ENCODE assay signal across 9 cellular contexts in genomic region chr6:118580585-118581419, GRCh38. TPM values are rescaled to one million over a fixed set of nuclear protein-coding genes. Genes with fewer than 3 reads are reported as not detected.
A peak's percentile ranks its signal among the peaks of the same experiment; 100 is the strongest.
DNase-seq lines count a peak whose midpoint lies in the region; ATAC-seq, FAIRE-seq and TF ChIP-seq lines count a peak whose summit lies in the region.
"Had no signal": no experiment of that assay in that cellular context is flagged by ENCODE, and none has a peak within 500 bp of the region (broad histone marks: within the 10 kb centered on the region; RNA-seq: fewer than 3 reads in every experiment).

No MANE protein-coding gene starts in this region.

- no peaks in the 10 kb centered on the region for H3K27me3 ChIP-seq in AG04450 (ENCODE audit: control insufficient read depth, insufficient read depth, low read length)
- no peaks in the 10 kb centered on the region for H3K27me3 ChIP-seq in IMR-90 (ENCODE audit: control insufficient read depth, insufficient read depth, low read length)

- no peak overlapping the region for H3K23ac ChIP-seq in IMR-90 (ENCODE audit: low read depth, low read length)

- H3K4me1 ChIP-seq in IMR-90 (ENCODE audit: control insufficient read depth, insufficient read depth, low read length): peaks cover 8% of the 10 kb centered on the region

- peak; percentile 80 for TF ChIP-seq RAD21 in IMR-90 (IDR thresholded peaks at IDR 0.05; ENCODE audit: low read length)

- H2AK5ac ChIP-seq in IMR-90 (ENCODE audit: low read depth, low read length): no peak overlapping the region

- no peak overlapping the region for H2BK20ac ChIP-seq in IMR-90 (ENCODE audit: low read depth, low read length)

- H3K4ac ChIP-seq in IMR-90 (ENCODE audit: low read depth, low read length): no peak overlapping the region

- POLR2A ChIA-PET in AG04450 (lab: Yijun Ruan, JAX): no interaction called here
- POLR2A ChIA-PET in IMR-90 (lab: Charles Lee; ENCODE audit: unreplicated experiment): no interaction called here

- H3K9ac ChIP-seq in IMR-90 (ENCODE audit: low read depth, low read length): no peak overlapping the region

- no peaks in the 10 kb centered on the region for H3K9me1 ChIP-seq in IMR-90 (ENCODE audit: insufficient read depth, low read length)

- H3K18ac ChIP-seq in IMR-90 (ENCODE audit: low read depth, low read length): no peak overlapping the region

- in situ Hi-C loops in IMR-90 (cut with MboI; ENCODE audit: low sequenced_read_pairs): no loop called here

- no peak for TF ChIP-seq POLR2A in IMR-90 (IDR thresholded peaks at IDR 0.05; ENCODE audit: low read depth, low read length)

- H3K9me3 ChIP-seq in AG04450 (ENCODE audit: control insufficient read depth, insufficient read depth, low read length) (peaks cover 24% of the 10 kb centered on the region), IMR-90 (ENCODE audit: control insufficient read depth, insufficient read depth, low read length) (peaks cover 4% of the 10 kb centered on the region; the same call in 1 of the 2 replicates)

- H3K56ac ChIP-seq in IMR-90 (ENCODE audit: extremely low read depth, insufficient read depth, low read length): no peak overlapping the region

- intact Hi-C loops in IMR-90 (cut with micrococcal nuclease) (loop anchor here (1.0 kb wide), 2 partner anchors 72 to 297 kb away; no protein-coding TSS in a partner anchor), left colon (cut with DNase I, micrococcal nuclease) (no loop called here)

- no TSS peak for BruUV-seq in IMR-90 (replicated peaks; lab: Mats Ljungman, UMichigan)

- H2BK120ac ChIP-seq in IMR-90 (ENCODE audit: low read depth, low read length): no peak overlapping the region

- dilution Hi-C loops in IMR-90 (cut with HindIII; ENCODE audit: low sequenced_read_pairs, unreplicated experiment): no loop called here

- H3K27ac ChIP-seq in AG04450 (ENCODE audit: low read depth, low read length) (no peak overlapping the region), IMR-90 (ENCODE audit: insufficient read depth, low read length) (no peak overlapping the region)

- H3K4me3 ChIP-seq in AG04450 (ENCODE audit: low read depth, low read length) (no peak overlapping the region), IMR-90 (ENCODE audit: insufficient read depth, low read depth, low read length) (no peak overlapping the region)
- H3K4me3 ChIP-seq: skin epidermis had no signal

- peak; percentile 28 for FAIRE-seq in colon (lab: Jason Lieb, UNC)

- H3K4me2 ChIP-seq in IMR-90 (ENCODE audit: low read depth, low read length): no peak overlapping the region

- TF ChIP-seq CTCF in AG04450 (IDR thresholded peaks at IDR 0.05; ENCODE audit: low read depth, low read length) (peak; percentile 68), GM12874 (IDR thresholded peaks at IDR 0.05; ENCODE audit: insufficient read depth, low read depth, low read length) (peak; percentile 53; the same call in 1 of the 2 replicates), IMR-90 (conservative IDR thresholded peaks at IDR 0.05; ENCODE audit: low read depth, low read length) (peak; percentile 77)

- WGBS in IMR-90 (ENCODE audit: extremely low coverage in 2 of 2, insufficient read length in 1 of 2), 2 experiments: 31% methylated on average over 2 of the region's 10 CpGs; no CpG with 5 or more reads in 1 of the 2 experiments

- H4K5ac ChIP-seq in IMR-90 (ENCODE audit: low read depth, low read length): no peak overlapping the region

- H4K20me1 ChIP-seq in IMR-90 (ENCODE audit: insufficient read depth, low read length): no peaks in the 10 kb centered on the region

- no peak overlapping the region for H4K8ac ChIP-seq in IMR-90 (ENCODE audit: low read depth in 2 of 2, low read length in 2 of 2)

- DNase-seq in AG04450 (ENCODE audit: low read depth, low spot score): peak; percentile 30
- peak; percentile 78 for DNase-seq in IMR-90
- peak; percentile 51 for DNase-seq in RKO (ENCODE audit: low spot score)
- DNase-seq in left colon: peak in 1 of 2 donors; percentile 12
- peak; percentile 64 for DNase-seq in stromal cell of bone marrow (ENCODE audit: low read depth)

- peaks cover 35 to 58% of the 10 kb centered on the region in 2 experiments for H3K79me1 ChIP-seq in IMR-90 (ENCODE audit: low read depth in 1 of 2, low read length in 2 of 2)

- 0 out of 2 replicates have a peak, but pooled peaks cover 2% of the 10 kb centered on the region for H3K36me3 ChIP-seq in IMR-90 (ENCODE audit: control insufficient read depth, insufficient read depth, low read length)

- no peak overlapping the region for H2AFZ ChIP-seq in IMR-90 (replicated peaks; ENCODE audit: low read length, poor library complexity)

- CTCF ChIA-PET in AG04450 (lab: Charles Lee): interaction anchor here (0.6 to 8.9 kb wide), 24 partner anchors 10 to 296 kb away, joined by 3 to 93 read pairs (median 4); partner anchors contain the start of gene PLN
- CTCF ChIA-PET in IMR-90 (lab: Yijun Ruan, JAX): interaction anchor here (0.6 to 1.6 kb wide), 6 partner anchors 10 to 372 kb away, joined by 3 to 5 read pairs (median 5); no protein-coding TSS in a partner anchor

- no peak overlapping the region for H2AK9ac ChIP-seq in IMR-90 (replicated peaks; ENCODE audit: low read depth, low read length, poor library complexity)

- H3K14ac ChIP-seq in IMR-90 (replicated peaks; ENCODE audit: low read depth, low read length): no peak overlapping the region

- no peak overlapping the region for H4K91ac ChIP-seq in IMR-90 (ENCODE audit: insufficient read depth, low read depth, low read length)

- peak; percentile 76 for ATAC-seq in IMR-90 (ENCODE audit: low read depth)
- peak; percentile 92 for ATAC-seq in left colon
- no peak for ATAC-seq in HG03108 (IDR thresholded peaks at IDR 0.05; ENCODE audit: unreplicated experiment)

- H2BK15ac ChIP-seq in IMR-90 (ENCODE audit: low read depth, low read length): no peak overlapping the region

- H2BK5ac ChIP-seq in IMR-90 (ENCODE audit: low read depth, low read length, poor library complexity, severe bottlenecking): no peak overlapping the region

TF ChIP-seq in IMR-90, 13 proteins besides CTCF, POLR2A, EP300 and RAD21:
- TF ChIP-seq FOS (IDR thresholded peaks at IDR 0.05; ENCODE audit: low read depth, low read length) (no peak), MAZ (IDR thresholded peaks at IDR 0.05; ENCODE audit: borderline replicate concordance, low read depth, low read length) (no peak), CHD1 (IDR thresholded peaks at IDR 0.05; ENCODE audit: low read depth, low read length) (no peak), RCOR1 (IDR thresholded peaks at IDR 0.05; ENCODE audit: insufficient replicate concordance, low read length) (no peak), BHLHE40 (IDR thresholded peaks at IDR 0.05; ENCODE audit: low read depth, low read length) (no peak), ELK1 (IDR thresholded peaks at IDR 0.05; ENCODE audit: borderline replicate concordance, low read depth, low read length) (no peak), MXI1 (IDR thresholded peaks at IDR 0.05; ENCODE audit: borderline replicate concordance, low read depth, low read length) (no peak), RFX5 (IDR thresholded peaks at IDR 0.05; ENCODE audit: low read depth, low read length) (no peak), USF2 (IDR thresholded peaks at IDR 0.05; ENCODE audit: low read depth, low read length) (no peak), CEBPB (IDR thresholded peaks at IDR 0.05; ENCODE audit: low read depth, low read length) (peak; percentile 91), NFE2L2 (IDR thresholded peaks at IDR 0.05; ENCODE audit: low read depth, low read length) (no peak), SMC3 (IDR thresholded peaks at IDR 0.05; ENCODE audit: low read depth, low read length) (peak; percentile 74), MAFK (IDR thresholded peaks at IDR 0.05; ENCODE audit: low read depth, low read length) (peak; percentile 26; the same call in 1 of the 2 replicates)

RNA-seq across cellular contexts. Expression of gene PLN, which starts 32.7 kb away (rescaled TPM):
- polyA plus RNA-seq in AG04450 (2011; rRNA removed) (0.10 and 0.14 TPM in 2 replicates), IMR-90 (2012; rRNA removed) (not detected in 2 replicates)
- not detected in 2 replicates for polyA minus RNA-seq in AG04450 (2011; rRNA and poly(A)+ RNA removed)
- total RNA-seq in IMR-90 (2012; rRNA removed) (under 0.01 TPM in 2 replicates), left colon (10 to 100 TPM in 1 of 2 donors, 1 to 10 TPM in 1; 2.7 to 31.1 TPM)
- not detected in 2 replicates for polyA plus RNA-seq in IMR-90 (2012; cell fraction: cytosol; rRNA removed)
- polyA plus RNA-seq in IMR-90 (2012; cell fraction: nucleus; rRNA removed; ENCODE audit: low replicate concordance): not detected in 2 replicates
